In genomic region chr12:54394281-54394719, GRCh38 we compare ENCODE assay signal across 8 cellular contexts. TPM values are rescaled to one million over a fixed set of nuclear protein-coding genes. Genes with fewer than 3 reads are reported as not detected.
DNase-seq lines count a peak whose midpoint lies in the region; ATAC-seq and TF ChIP-seq lines count a peak whose summit lies in the region.

No MANE protein-coding gene starts in this region.

- no peak for ATAC-seq in activated T-cell treated with anti-CD3 and anti-CD28 coated beads, Interleukin-2, amount 50 U/mL, for 72 hours (replicated peaks in 1 of 2)
- ATAC-seq in GM19397 (IDR thresholded peaks at IDR 0.05; ENCODE audit: unreplicated experiment): no peak

- H3K9me3 ChIP-seq in cardiac muscle cell (ENCODE audit: low read depth) (no peaks in the 10 kb centered on the region), MG63 (no peaks in the 10 kb centered on the region)

- H3K4me1 ChIP-seq in cardiac muscle cell (ENCODE audit: low read depth): peaks cover 10% of the 10 kb centered on the region

- H3K4me3 ChIP-seq in BJ (ENCODE audit: low read depth, low read length): no peak overlapping the region
- H3K4me3 ChIP-seq in cardiac muscle cell: no peak overlapping the region
- H3K4me3 ChIP-seq in MG63: no peak overlapping the region

- no peak overlapping the region for H3K27ac ChIP-seq in cardiac muscle cell

- TF ChIP-seq CTCF in BJ (IDR thresholded peaks at IDR 0.05; ENCODE audit: insufficient read depth, low read depth, low read length) (peak; percentile 62), GM13977 (IDR thresholded peaks at IDR 0.05; ENCODE audit: extremely low read depth, insufficient read depth, missing control alignments) (peak; percentile 73), cardiac muscle cell (IDR thresholded peaks at IDR 0.05; ENCODE audit: low read depth, low read length) (peak; percentile 70)

- H3K36me3 Mint-ChIP-seq in activated T-cell treated with anti-CD3 and anti-CD28 coated beads, Interleukin-2, amount 50 U/mL, for 72 hours (ENCODE audit: insufficient read depth in 2 of 2): peaks cover 11 to 13% of the 10 kb centered on the region in 2 donors

- H3K4me1 Mint-ChIP-seq in activated T-cell treated with anti-CD3 and anti-CD28 coated beads, Interleukin-2, amount 50 U/mL, for 72 hours (ENCODE audit: low read depth): peaks cover 34% of the 10 kb centered on the region

- no peaks in the 10 kb centered on the region for H3K27me3 Mint-ChIP-seq in activated T-cell treated with anti-CD3 and anti-CD28 coated beads, Interleukin-2, amount 50 U/mL, for 72 hours (ENCODE audit: low read depth)

- POLR2A ChIA-PET in BJ (lab: Charles Lee): no interaction called here

- H3K36me3 ChIP-seq in BJ (ENCODE audit: control insufficient read depth, insufficient read depth, low read length) (peaks cover 31% of the 10 kb centered on the region), cardiac muscle cell (peaks cover 31% of the 10 kb centered on the region), MG63 (peaks cover 52% of the 10 kb centered on the region)

- in situ Hi-C loops in GM13977 (cut with MboI; ENCODE audit: low pct_unique_long_range_greater_than_20kb, low sequenced_read_pairs, unreplicated experiment): no loop called here

- H3K27ac Mint-ChIP-seq in activated T-cell treated with anti-CD3 and anti-CD28 coated beads, Interleukin-2, amount 50 U/mL, for 72 hours: no peak overlapping the region

- no peaks in the 10 kb centered on the region for H3K27me3 ChIP-seq in BJ (ENCODE audit: control insufficient read depth, insufficient read depth, low read length)
- no peaks in the 10 kb centered on the region for H3K27me3 ChIP-seq in cardiac muscle cell
- H3K27me3 ChIP-seq in MG63: no peaks in the 10 kb centered on the region

- H3K4me3 Mint-ChIP-seq in activated T-cell treated with anti-CD3 and anti-CD28 coated beads, Interleukin-2, amount 50 U/mL, for 72 hours: no peak overlapping the region

- CTCF ChIA-PET in BJ (lab: Yijun Ruan, JAX): interaction anchor here (1.0 to 5.2 kb wide), 8 partner anchors 9 to 45 kb away, joined by 3 to 53 read pairs (median 6); partner anchors contain the start of gene ZNF385A

- no peaks in the 10 kb centered on the region for H3K9me3 Mint-ChIP-seq in activated T-cell treated with anti-CD3 and anti-CD28 coated beads, Interleukin-2, amount 50 U/mL, for 72 hours

- DNase-seq in BJ (ENCODE audit: low read depth) (no peak), GM13977 (ENCODE audit: low spot score) (no peak), NCI-H460 (ENCODE audit: extremely low read depth, low read depth) (peak; percentile 48), cardiac muscle cell (ENCODE audit: low read depth in 1 of 2, low spot score in 1 of 2) (peak; percentile 65 to 78), retina (peak; percentile 75), MG63 (no peak)
- peak; percentile 45 to 48 for DNase-seq in activated T-cell treated with anti-CD3 and anti-CD28 coated beads, Interleukin-2, amount 50 U/mL, for 72 hours

RNA-seq across cellular contexts. Expression of gene ZNF385A, which starts 9.8 kb away (rescaled TPM):
- polyA plus RNA-seq in BJ (2011; rRNA removed) (0.92 and 0.96 TPM in 2 replicates), cardiac muscle cell (13.4 and 16.0 TPM in 2 replicates)
- polyA minus RNA-seq in BJ (2011; rRNA and poly(A)+ RNA removed): 1.1 and 1.2 TPM in 2 replicates
- total RNA-seq in NCI-H460 (2014; rRNA removed; shearing (Covaris generic)): 5.3 and 5.5 TPM in 2 replicates
- 0.97 and 2.8 TPM in 2 replicates for polyA plus RNA-seq in NCI-H460 (2014; cell fraction: nucleus; rRNA removed)
- total RNA-seq in activated T-cell treated with anti-CD3 and anti-CD28 coated beads, Interleukin-2, amount 50 U/mL, for 72 hours: 1 to 10 TPM; 1.3 to 2.8 TPM
- 13.0 and 20.0 TPM in 2 replicates for total RNA-seq in cardiac muscle cell
- 0.89 TPM in 1 of 2 replicates, not detected in the other for total RNA-seq in MG63 (2014; rRNA removed; shearing (Covaris generic); ENCODE audit: low replicate concordance)

RNA-seq across cellular contexts. Expression of gene ITGA5, which starts 24.8 kb away (rescaled TPM):
- polyA plus RNA-seq in BJ (2011; rRNA removed) (170 and 375 TPM in 2 replicates), cardiac muscle cell (52.6 and 53.2 TPM in 2 replicates)
- polyA minus RNA-seq in BJ (2011; rRNA and poly(A)+ RNA removed): 199 and 236 TPM in 2 replicates
- 31.2 and 36.1 TPM in 2 replicates for total RNA-seq in NCI-H460 (2014; rRNA removed; shearing (Covaris generic))
- polyA plus RNA-seq in NCI-H460 (2014; cell fraction: nucleus; rRNA removed): 21.0 and 25.1 TPM in 2 replicates
- total RNA-seq in activated T-cell treated with anti-CD3 and anti-CD28 coated beads, Interleukin-2, amount 50 U/mL, for 72 hours: 10 to 100 TPM; 20.6 to 27.4 TPM
- total RNA-seq in cardiac muscle cell: 45.9 and 55.8 TPM in 2 replicates
- total RNA-seq in MG63 (2014; rRNA removed; shearing (Covaris generic); ENCODE audit: low replicate concordance): 74.3 and 91.5 TPM in 2 replicates

RNA-seq across cellular contexts. Expression of gene GPR84, which starts 30.0 kb away (rescaled TPM):
- polyA plus RNA-seq in BJ (2011; rRNA removed): not detected in 2 replicates
- polyA minus RNA-seq in BJ (2011; rRNA and poly(A)+ RNA removed): not detected in 2 replicates
- not detected in 2 replicates for total RNA-seq in NCI-H460 (2014; rRNA removed; shearing (Covaris generic))
- not detected in 2 replicates for polyA plus RNA-seq in NCI-H460 (2014; cell fraction: nucleus; rRNA removed)
- 10 to 100 TPM in 1 of 2 donors, 1 to 10 TPM in 1; 3.8 to 16.0 TPM for total RNA-seq in activated T-cell treated with anti-CD3 and anti-CD28 coated beads, Interleukin-2, amount 50 U/mL, for 72 hours
- 0.09 TPM in 1 of 2 replicates, not detected in the other for total RNA-seq in cardiac muscle cell
- polyA plus RNA-seq in cardiac muscle cell: not detected in 2 replicates
- not detected in 2 replicates for total RNA-seq in MG63 (2014; rRNA removed; shearing (Covaris generic); ENCODE audit: low replicate concordance)

Comparison
In these comparisons a context has a peak if more than half of its experiments do, and no peak if none do; other contexts are left out.
1. DNase-seq: peak in NCI-H460 (single experiment), activated T-cell treated with anti-CD3 and anti-CD28 coated beads, Interleukin-2, amount 50 U/mL, for 72 hours (2 of 2), cardiac muscle cell (2 of 2) and retina (single experiment); none in BJ (single experiment), GM13977 (single experiment) and MG63 (single experiment).
2. Peak in every context shown above with its lines, with median percentiles within 50 percentile points of each other: CTCF ChIP-seq.